ENCODE assay signal across 10 cellular contexts in the genomic region with DNA sequence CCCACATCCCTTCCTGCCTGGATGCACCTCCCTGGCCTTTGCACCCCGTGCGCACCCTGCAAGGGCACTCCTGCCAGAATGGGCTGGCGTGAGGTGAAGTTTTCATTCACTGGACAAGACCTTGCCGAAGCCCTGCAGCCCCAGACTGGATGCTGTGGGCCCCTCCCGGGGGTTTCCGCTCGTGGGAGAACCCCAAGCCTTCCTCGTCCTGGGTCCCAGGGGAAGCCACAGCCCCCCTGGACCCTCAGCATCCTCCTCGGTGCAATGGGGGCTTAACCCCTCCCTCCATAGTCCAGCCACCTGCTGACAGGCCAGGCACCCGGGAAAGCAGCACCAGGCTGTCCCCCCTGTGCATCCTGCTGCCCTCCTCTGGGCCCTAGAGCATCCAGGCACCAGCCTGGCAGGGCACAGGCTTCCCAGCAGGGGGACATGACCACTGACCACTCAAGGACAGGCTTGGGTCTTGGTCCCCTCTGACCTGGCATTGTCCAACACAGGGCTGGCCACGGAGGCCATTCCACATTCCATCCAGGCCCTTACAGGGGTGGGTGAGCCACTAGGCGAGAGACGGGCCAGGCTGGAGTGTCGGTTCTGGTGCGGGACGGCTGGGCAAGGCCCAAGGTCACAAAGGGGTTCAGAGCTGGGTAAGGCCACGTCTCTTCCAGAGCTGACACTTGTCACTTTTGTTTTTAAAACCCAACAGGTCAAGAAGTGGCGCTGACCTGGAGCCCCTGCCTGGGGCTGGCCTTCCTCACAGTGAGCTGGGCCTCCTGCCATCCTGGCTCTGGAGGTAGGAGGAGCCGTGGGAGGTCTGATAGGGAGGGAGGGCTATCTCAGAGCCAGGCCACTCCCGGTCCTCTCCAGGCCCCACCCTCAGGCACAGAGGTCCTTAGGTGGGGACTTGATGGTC. TPM values are rescaled to one million over a fixed set of nuclear protein-coding genes. Genes with fewer than 3 reads are reported as not detected.
DNase-seq lines count a peak whose midpoint lies in the region; ATAC-seq and TF ChIP-seq lines count a peak whose summit lies in the region.
"Had no signal": no experiment of that assay in that cellular context is flagged by ENCODE, and none has a peak within 500 bp of the region (broad histone marks: within the 10 kb centered on the region; RNA-seq: fewer than 3 reads in every experiment).

No MANE protein-coding gene starts in this region.

- 91% methylated on average over 14 to 20 of the region's 20 CpGs for whole genome bisulfite sequencing in endodermal cell (ENCODE audit: insufficient coverage in 1 of 2, insufficient read length in 1 of 2), 2 experiments

- DNase-seq in AG08396 (ENCODE audit: low spot score) (peak; percentile 71), NCI-H69 (lab: John Stamatoyannopoulos, UW) (peak; percentile 59), endodermal cell (peak; percentile 84), mucosa of descending colon (peak in 1 of 3 donors; percentile 55), NCI-H526 (lab: John Stamatoyannopoulos, UW) (no peak), SW480 (ENCODE audit: low spot score) (no peak)
- DNase-seq: CD4-positive, alpha-beta memory T cell; NCI-H345 had no signal

- H3K36me3 ChIP-seq in endodermal cell (ENCODE audit: control insufficient read depth, insufficient read depth, low read length) (no peaks in the 10 kb centered on the region), mucosa of descending colon (ENCODE audit: low read depth) (no peaks in the 10 kb centered on the region)

- H3K36me3 Mint-ChIP-seq in endodermal cell (ENCODE audit: low read depth) = no peaks in the 10 kb centered on the region

- no peaks in the 10 kb centered on the region for H3K4me1 ChIP-seq in endodermal cell (ENCODE audit: control insufficient read depth, insufficient read depth, low read length)
- peaks cover 50% of the 10 kb centered on the region for H3K4me1 ChIP-seq in mucosa of descending colon (ENCODE audit: low read depth)

- peak overlapping the region; percentile 21 for H3K27ac Mint-ChIP-seq in endodermal cell

- H3K27ac ChIP-seq in endodermal cell (ENCODE audit: low read depth, low read length) = no peak overlapping the region

- H3K4me3 ChIP-seq in endodermal cell (ENCODE audit: low read length) (no peak overlapping the region), mucosa of descending colon (no peak overlapping the region)

- peak; percentile 21 for TF ChIP-seq CTCF in endodermal cell (conservative IDR thresholded peaks at IDR 0.05)
- TF ChIP-seq CTCF in mucosa of descending colon (IDR thresholded peaks at IDR 0.05) = no peak

- no peak overlapping the region for H3K4me3 Mint-ChIP-seq in endodermal cell
- H3K4me3 Mint-ChIP-seq: CD4-positive, alpha-beta memory T cell had no signal

- intact Hi-C loops in mucosa of descending colon (cut with DNase I, micrococcal nuclease) = no loop called here

- ATAC-seq in mucosa of descending colon (peak; percentile 18), HG03175 (IDR thresholded peaks at IDR 0.05; ENCODE audit: unreplicated experiment) (no peak), GM18520 (IDR thresholded peaks at IDR 0.05; ENCODE audit: unreplicated experiment) (no peak)

- no peak overlapping the region for H3K9ac ChIP-seq in endodermal cell (ENCODE audit: extremely low read depth, low read length, poor library complexity, severe bottlenecking)

- H3K27me3 ChIP-seq in endodermal cell (ENCODE audit: control insufficient read depth, insufficient read depth, low read length, poor library complexity, severe bottlenecking) = no peaks in the 10 kb centered on the region

- H3K27me3 Mint-ChIP-seq in endodermal cell (ENCODE audit: insufficient read depth) = no peaks in the 10 kb centered on the region
- H3K27me3 Mint-ChIP-seq: CD4-positive, alpha-beta memory T cell had no signal

- H3K9me3 Mint-ChIP-seq in endodermal cell = no peaks in the 10 kb centered on the region
- H3K9me3 Mint-ChIP-seq: CD4-positive, alpha-beta memory T cell had no signal

- peaks cover 4% of the 10 kb centered on the region for H3K4me1 Mint-ChIP-seq in endodermal cell
- H3K4me1 Mint-ChIP-seq: CD4-positive, alpha-beta memory T cell had no signal

- no peaks in the 10 kb centered on the region for H3K9me3 ChIP-seq in endodermal cell (ENCODE audit: control insufficient read depth, low read length)
- H3K9me3 ChIP-seq in mucosa of descending colon = no peaks in the 10 kb centered on the region

RNA-seq across cellular contexts. Expression of a gene that starts 41.5 kb away (rescaled TPM):
- total RNA-seq in endodermal cell (10 to 100 TPM; 15.4 to 18.6 TPM), mucosa of descending colon (10 to 100 TPM; 57.9 to 81.4 (median 58.5) TPM)
- 5.9 TPM for polyA plus RNA-seq in endodermal cell (2013, experiment 1 of 2)
- polyA plus RNA-seq in endodermal cell (2013, experiment 2 of 2) = 5.1 TPM

Comparison
In these comparisons a context has a peak if more than half of its experiments do, and no peak if none do; other contexts are left out.
1. DNase-seq: peak in AG08396 (single experiment), NCI-H69 (single experiment) and endodermal cell (single experiment); none in NCI-H526 (0 of 2) and SW480 (single experiment).